Comparison of ENCODE assay signal across 6 cellular contexts in the genomic region with DNA sequence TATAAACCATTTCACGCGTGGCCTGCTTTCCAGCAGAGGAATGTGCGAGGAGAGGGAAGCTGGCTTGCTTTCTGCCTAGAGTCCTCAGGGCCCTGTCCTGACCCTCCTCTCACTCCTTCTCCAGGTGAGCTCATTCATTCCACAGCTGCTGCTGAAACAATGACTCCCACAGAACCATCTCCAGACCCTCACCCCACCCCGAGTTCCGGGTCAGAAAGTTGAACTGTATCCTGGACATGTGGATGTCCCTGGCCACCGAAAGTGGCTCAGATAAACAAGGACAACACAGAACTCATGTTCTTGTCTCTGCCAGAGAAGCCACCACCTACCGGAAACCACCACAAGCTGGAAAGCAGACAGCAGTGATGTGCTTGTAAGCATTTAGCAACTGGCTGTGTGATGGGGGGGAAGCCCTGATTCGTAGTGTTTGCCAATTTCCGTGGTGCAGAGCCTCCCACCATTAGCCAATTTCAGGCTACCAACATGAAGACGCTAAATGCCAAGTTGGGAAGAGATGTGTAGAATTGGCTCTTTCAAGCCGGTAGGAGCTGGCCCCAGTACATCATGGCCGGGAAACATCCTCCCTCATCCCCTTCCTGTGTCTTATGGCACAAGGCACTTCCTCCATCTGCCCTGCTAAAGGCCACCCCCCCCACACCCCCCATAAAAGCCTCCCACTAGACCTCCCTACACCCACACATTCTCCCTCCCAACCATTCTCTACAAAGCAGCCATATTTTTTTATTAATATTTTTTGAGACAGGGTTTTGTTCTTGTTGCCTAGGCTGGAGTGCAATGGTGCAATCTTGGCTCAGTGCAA. TPM values are rescaled to one million over a fixed set of nuclear protein-coding genes. Genes with fewer than 3 reads are reported as not detected.
DNase-seq lines count a peak whose midpoint lies in the region; TF ChIP-seq lines count a peak whose summit lies in the region.

No MANE protein-coding gene starts in this region.

- DNase-seq in activated CD4-positive, alpha-beta T cell treated with anti-CD3 and anti-CD28 coated beads, Interleukin-2, amount 50 U/mL, for 1 hour = peak; percentile 57
- no peak for DNase-seq in NCI-H1105 treated with DMSO at 0.1 percent for 48 hours (lab: John Stamatoyannopoulos, UW)
- no peak for DNase-seq in HPDE6-E6E7 (ENCODE audit: extremely low spot score)
- no peak for DNase-seq in brain microvascular endothelial cell

- 0 out of 2 replicates have a peak overlapping the region, but pooled peaks have one; percentile 16 for H3K9ac ChIP-seq in HUES64 (ENCODE audit: low read depth, low read length)

- no peak overlapping the region for H3K4me3 ChIP-seq in HUES64 (ENCODE audit: low read length)
- no peak overlapping the region for H3K4me3 ChIP-seq in brain microvascular endothelial cell (ENCODE audit: low read depth, low read length)

- H3K27ac ChIP-seq in HUES64 (ENCODE audit: low read depth, low read length) (peak overlapping the region; percentile 0; the same call in 1 of the 2 replicates), layer of hippocampus (ENCODE audit: low read depth, low read length) (peak overlapping the region; percentile 71), brain microvascular endothelial cell (no peak overlapping the region)

- in situ Hi-C loops in brain microvascular endothelial cell (cut with HindIII; ENCODE audit: low pct_ligation_motif_present, low sequenced_read_pairs) = no loop called here

- no peak for TF ChIP-seq CTCF in brain microvascular endothelial cell (IDR thresholded peaks at IDR 0.05; ENCODE audit: low read depth, low read length, missing control alignments)

- H3K36me3 ChIP-seq in HUES64 (ENCODE audit: insufficient read depth, low read length) = no peaks in the 10 kb centered on the region
- no peaks in the 10 kb centered on the region for H3K36me3 ChIP-seq in brain microvascular endothelial cell (replicated peaks)

- WGBS in HUES64 = 89% methylated on average over 11 of the region's 12 CpGs

- H3K9me3 ChIP-seq in HUES64 (ENCODE audit: insufficient read depth, low read depth, low read length) = no peaks in the 10 kb centered on the region

- H3K4me1 ChIP-seq in HUES64 (ENCODE audit: insufficient read depth, low read length) = peaks cover 20% of the 10 kb centered on the region

- H3K27me3 ChIP-seq in HUES64 (ENCODE audit: insufficient read depth, low read length) = peaks cover 13% of the 10 kb centered on the region
- H3K27me3 ChIP-seq in layer of hippocampus (ENCODE audit: control insufficient read depth, insufficient read depth, low read length) = no peaks in the 10 kb centered on the region
- no peaks in the 10 kb centered on the region for H3K27me3 ChIP-seq in brain microvascular endothelial cell (replicated peaks)

RNA-seq across cellular contexts. Expression of gene SYCE2, which starts 5.0 kb away (rescaled TPM):
- polyA plus RNA-seq in HUES64 (2013, experiment 1 of 2) = 1.00 TPM
- polyA plus RNA-seq in HUES64 (2013, experiment 2 of 2) = 1.4 TPM

RNA-seq across cellular contexts. Expression of gene FARSA, which starts 19.4 kb away (rescaled TPM):
- polyA plus RNA-seq in HUES64 (2013, experiment 1 of 2) = 62.6 TPM
- polyA plus RNA-seq in HUES64 (2013, experiment 2 of 2) = 50.9 TPM

RNA-seq across cellular contexts. Expression of gene GCDH, which starts 23.1 kb away (rescaled TPM):
- 35.4 TPM for polyA plus RNA-seq in HUES64 (2013, experiment 1 of 2)
- polyA plus RNA-seq in HUES64 (2013, experiment 2 of 2) = 38.2 TPM

RNA-seq across cellular contexts. Expression of gene CALR, which starts 24.3 kb away (rescaled TPM):
- polyA plus RNA-seq in HUES64 (2013, experiment 1 of 2) = 643 TPM
- 620 TPM for polyA plus RNA-seq in HUES64 (2013, experiment 2 of 2)

RNA-seq across cellular contexts. Expression of gene KLF1, which starts 27.1 kb away (rescaled TPM):
- polyA plus RNA-seq in HUES64 (2013, experiment 1 of 2) = not detected
- 0.25 TPM for polyA plus RNA-seq in HUES64 (2013, experiment 2 of 2)
